ENCODE assay signal across 16 cellular contexts in genomic region chr15:87973456-87974215, GRCh38.
"Had no signal": no experiment of that assay in that cellular context is flagged by ENCODE, and none has a peak within 500 bp of the region (broad histone marks: within the 10 kb centered on the region; RNA-seq: fewer than 3 reads in every experiment).

No MANE protein-coding gene starts in this region.

- H3K9me3 ChIP-seq: ovary, sigmoid colon, thoracic aorta had no signal

- H3K4me3 ChIP-seq: lung, ovary, sigmoid colon, thoracic aorta had no signal

- H3K27me3 ChIP-seq: ovary, sigmoid colon had no signal

- H3K27ac ChIP-seq: ovary, sigmoid colon had no signal

- H3K36me3 ChIP-seq: ovary, sigmoid colon, thoracic aorta had no signal

- ATAC-seq: activated T-cell treated with anti-CD3 and anti-CD28 coated beads, Interleukin-2, amount 50 U/mL, for 72 hours; left lobe of liver; stimulated activated effector memory CD8-positive, alpha-beta T cell treated with anti-CD3 and anti-CD28 coated beads, Interleukin-12 subunit alpha, Interleukin-12 subunit beta, amount 100 ng/mL, for 72 hours had no signal

- DNase-seq: activated CD4-positive, alpha-beta T cell treated with anti-CD3 and anti-CD28 coated beads, Interleukin-2, amount 50 U/mL, for 4 hours; activated effector memory CD4-positive, alpha-beta T cell treated with anti-CD3 and anti-CD28 coated beads, Interleukin-2, amount 50 U/mL, for 16 hours; activated naive CD4-positive, alpha-beta T cell treated with anti-CD3 and anti-CD28 coated beads, Interleukin-2, amount 50 U/mL, for 16 hours; activated T-cell treated with anti-CD3 and anti-CD28 coated beads, Interleukin-2, amount 50 U/mL, for 72 hours; aorta; effector memory CD4-positive, alpha-beta T cell; foreskin melanocyte; glutamatergic neuron; ovary; sigmoid colon; stimulated activated CD4-positive, alpha-beta T cell treated with anti-CD3 and anti-CD28 coated beads, Interleukin-4, amount 100 ng/mL, for 24 hours; SW 1271 had no signal
